ENCODE assay signal across 19 cellular contexts in genomic region chr16:72925631-72925979, GRCh38.
DNase-seq lines count a peak whose midpoint lies in the region; ATAC-seq and TF ChIP-seq lines count a peak whose summit lies in the region.
"Had no signal": no experiment of that assay in that cellular context is flagged by ENCODE, and none has a peak within 500 bp of the region (broad histone marks: within the 10 kb centered on the region; RNA-seq: fewer than 3 reads in every experiment).

No MANE protein-coding gene starts in this region.

- peak overlapping the region; percentile 79 for H3K27ac Mint-ChIP-seq in Calu3 (ENCODE audit: unreplicated experiment)

- H3K9me3 ChIP-seq in osteoblast (ENCODE audit: low read depth, low read length) (no peaks in the 10 kb centered on the region), sigmoid colon (no peaks in the 10 kb centered on the region)
- H3K9me3 ChIP-seq: A549 had no signal

- peaks cover 55% of the 10 kb centered on the region for H4K20me1 ChIP-seq in osteoblast (ENCODE audit: insufficient read depth, low read length)

- H3K27ac ChIP-seq in osteoblast (ENCODE audit: low read depth, low read length) (no peak overlapping the region), sigmoid colon (no peak overlapping the region)
- H3K27ac ChIP-seq: 22Rv1, A549 had no signal

- H3K27me3 Mint-ChIP-seq in Calu3 (ENCODE audit: unreplicated experiment), result no peaks in the 10 kb centered on the region
- H3K27me3 Mint-ChIP-seq: CD4-positive, alpha-beta memory T cell had no signal

- CTCF ChIA-PET in Calu3 (lab: Charles Lee) (interaction anchor here (0.5 to 2.4 kb wide), 6 partner anchors 24 to 1384 kb away, joined by 3 to 9 read pairs (median 4); no protein-coding TSS in a partner anchor), HEK293T (lab: Yijun Ruan, JAX) (no interaction called here)

- no peaks in the 10 kb centered on the region for H3K9me3 Mint-ChIP-seq in Calu3 (ENCODE audit: low read depth, unreplicated experiment)
- H3K9me3 Mint-ChIP-seq: CD4-positive, alpha-beta memory T cell; H9 had no signal

- no peak overlapping the region for H3K4me3 ChIP-seq in osteoblast (ENCODE audit: insufficient read depth, low read length)
- H3K4me3 ChIP-seq in sigmoid colon, result no peak overlapping the region
- H3K4me3 ChIP-seq: A549, GM12878 had no signal

- H3K79me2 ChIP-seq in osteoblast (ENCODE audit: insufficient read depth, low read length), result peaks cover 80% of the 10 kb centered on the region

- peaks cover 23% of the 10 kb centered on the region for H3K36me3 Mint-ChIP-seq in Calu3 (ENCODE audit: insufficient read depth, unreplicated experiment)
- H3K36me3 Mint-ChIP-seq: CD4-positive, alpha-beta memory T cell had no signal

- peaks cover 72% of the 10 kb centered on the region for H3K4me1 Mint-ChIP-seq in Calu3 (ENCODE audit: low read depth, unreplicated experiment)

- no peak for TF ChIP-seq EP300 in sigmoid colon (IDR thresholded peaks at IDR 0.05)

- POLR2A ChIA-PET in HEK293T (lab: Yijun Ruan, JAX), result no interaction called here

- peaks cover 8% of the 10 kb centered on the region for H3K4me1 ChIP-seq in osteoblast (ENCODE audit: insufficient read depth, low read length)
- peaks cover 0 to 44% (median 29%) of the 10 kb centered on the region in 4 donors for H3K4me1 ChIP-seq in sigmoid colon

- intact Hi-C loops in Calu3 (cut with micrococcal nuclease; ENCODE audit: unreplicated experiment) (loop anchor here (1.0 to 5.0 kb wide), 5 partner anchors 48 to 132 kb away; no protein-coding TSS in a partner anchor), sigmoid colon (cut with DNase I) (no loop called here)

- WGBS in sigmoid colon, 2 donors, result 95 to 96% methylated on average over 5 of the region's 5 CpGs

- H2AFZ ChIP-seq in osteoblast (ENCODE audit: low read length), result no peak overlapping the region

- ATAC-seq in GM21390 (IDR thresholded peaks at IDR 0.05; ENCODE audit: unreplicated experiment), result no peak
- ATAC-seq: A549, GM12878 had no signal

- H3K36me3 ChIP-seq in osteoblast (ENCODE audit: insufficient read depth, low read length) (no peaks in the 10 kb centered on the region), sigmoid colon (no peaks in the 10 kb centered on the region)

- DNase-seq in NCI-H526 treated with DMSO at 0.1 percent for 48 hours (lab: John Stamatoyannopoulos, UW) (peak; percentile 29), NCI-H526 (lab: John Stamatoyannopoulos, UW) (no peak), Calu3 (no peak), osteoblast (ENCODE audit: insufficient read length, low spot score, missing footprints) (peak; percentile 65), sigmoid colon (peak; percentile 6), ecto neural progenitor cell (ENCODE audit: low spot score) (no peak), HEK293T (ENCODE audit: extremely low spot score) (no peak)
- DNase-seq: AML-193; CD4-positive, alpha-beta memory T cell; DMS 273 treated with DMSO at 0.1 percent for 48 hours; DMS53; DND-41; EL; H9 had no signal

- no peak overlapping the region for H3K4me2 ChIP-seq in osteoblast (ENCODE audit: insufficient read depth, low read length)
- H3K4me2 ChIP-seq: A549 had no signal

- no peak for TF ChIP-seq CTCF in Calu3 (IDR thresholded peaks at IDR 0.05; ENCODE audit: unreplicated experiment)
- no peak for TF ChIP-seq CTCF in osteoblast (IDR thresholded peaks at IDR 0.05; ENCODE audit: extremely low read depth, low read depth, low read length)
- no peak for TF ChIP-seq CTCF in sigmoid colon (IDR thresholded peaks at IDR 0.05)

- no peak for TF ChIP-seq POLR2A in sigmoid colon (IDR thresholded peaks at IDR 0.05)

- no TSS peak for BruUV-seq in Calu3 (replicated peaks; lab: Mats Ljungman, UMichigan)

- H3K27me3 ChIP-seq in osteoblast (ENCODE audit: insufficient read depth, low read length) (no peaks in the 10 kb centered on the region), sigmoid colon (no peaks in the 10 kb centered on the region)

- H3K4me3 Mint-ChIP-seq in Calu3 (ENCODE audit: low read depth, unreplicated experiment), result peak overlapping the region; percentile 45
- H3K4me3 Mint-ChIP-seq: CD14-positive monocyte; CD4-positive, alpha-beta memory T cell; H9 had no signal

TF ChIP-seq in HEK293T, 16 proteins besides CTCF, POLR2A, EP300 and RAD21:
- TF ChIP-seq ZNF384 (IDR thresholded peaks at IDR 0.05) (no peak), ARNT (IDR thresholded peaks at IDR 0.05) (no peak), FOXM1 (IDR thresholded peaks at IDR 0.05; ENCODE audit: borderline replicate concordance) (no peak), SP1 (IDR thresholded peaks at IDR 0.05) (no peak), TARDBP (IDR thresholded peaks at IDR 0.05) (no peak), FOXA1 (IDR thresholded peaks at IDR 0.05) (no peak), NFRKB (IDR thresholded peaks at IDR 0.05) (no peak), CTBP1 (IDR thresholded peaks at IDR 0.05; ENCODE audit: borderline replicate concordance) (no peak), HDGF (IDR thresholded peaks at IDR 0.05; ENCODE audit: borderline replicate concordance) (no peak), L3MBTL2 (conservative IDR thresholded peaks at IDR 0.05) (no peak), FOXK2 (IDR thresholded peaks at IDR 0.05) (no peak)

Comparison
In these comparisons a context has a peak if more than half of its experiments do, and no peak if none do; other contexts are left out.
1. DNase-seq: peak in NCI-H526 treated with DMSO at 0.1 percent for 48 hours (single experiment), osteoblast (single experiment) and sigmoid colon (single experiment); none in NCI-H526 (0 of 2), Calu3 (single experiment), ecto neural progenitor cell (single experiment) and HEK293T (single experiment).